In the genomic region with DNA sequence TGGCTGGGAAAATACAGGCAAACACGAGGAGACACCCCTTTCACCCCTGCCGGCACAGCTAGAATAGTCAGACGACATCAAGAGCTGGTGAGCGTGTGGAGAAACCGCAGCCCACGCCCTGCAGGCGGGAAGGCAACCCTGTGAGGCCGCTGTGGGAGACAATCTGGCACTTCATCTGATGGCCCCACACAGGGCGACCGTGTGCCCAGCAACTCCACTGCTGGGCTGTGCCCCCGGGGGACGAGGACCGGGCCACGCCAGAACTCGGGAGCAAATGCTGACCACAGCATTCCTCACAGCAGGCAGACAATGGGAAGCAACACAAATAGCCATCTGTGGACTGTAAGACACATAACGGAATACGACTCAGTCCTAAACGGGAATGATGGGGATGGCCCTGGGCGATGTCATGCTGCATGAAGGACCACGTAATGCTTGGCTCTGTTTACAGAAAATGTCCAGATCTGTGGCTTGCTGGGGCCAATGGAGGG, we compare ENCODE assay signal across 29 cellular contexts. TPM values are rescaled to one million over a fixed set of nuclear protein-coding genes. Genes with fewer than 3 reads are reported as not detected.
DNase-seq lines count a peak whose midpoint lies in the region; ATAC-seq, FAIRE-seq and TF ChIP-seq lines count a peak whose summit lies in the region.
"Had no signal": no experiment of that assay in that cellular context is flagged by ENCODE, and none has a peak within 500 bp of the region (broad histone marks: within the 10 kb centered on the region; RNA-seq: fewer than 3 reads in every experiment).

No MANE protein-coding gene starts in this region.

- no peak overlapping the region for H2AFZ ChIP-seq in HepG2 (ENCODE audit: low read length)

- H3K27me3 ChIP-seq in heart left ventricle = peaks cover 0 to 22% (median 0%) of the 10 kb centered on the region in 9 donors
- H3K27me3 ChIP-seq in left ventricle myocardium inferior (ENCODE audit: low read depth) = peaks cover 35% of the 10 kb centered on the region
- peaks cover 39% of the 10 kb centered on the region for H3K27me3 ChIP-seq in adipocyte (replicated peaks; ENCODE audit: control insufficient read depth, insufficient read depth, low read length)
- peaks cover 8 to 48% of the 10 kb centered on the region in 2 experiments; a peak in 4 of 5 replicates for H3K27me3 ChIP-seq in HepG2 (ENCODE audit: control insufficient read depth in 1 of 2, insufficient read depth in 2 of 2, low read length in 2 of 2)
- no peaks in the 10 kb centered on the region for H3K27me3 ChIP-seq in upper lobe of left lung
- H3K27me3 ChIP-seq: cardiac muscle cell had no signal

- no peak for TF ChIP-seq POLR2A in heart left ventricle (IDR thresholded peaks at IDR 0.05)
- TF ChIP-seq POLR2A in HepG2 (IDR thresholded peaks at IDR 0.05; ENCODE audit: insufficient read depth in 1 of 2, low read depth in 2 of 2, low read length in 2 of 2) = no peak
- no peak for TF ChIP-seq POLR2A in upper lobe of left lung (IDR thresholded peaks at IDR 0.05)

- no peaks in the 10 kb centered on the region for H3K9me3 Mint-ChIP-seq in activated CD8-positive, alpha-beta T cell treated with anti-CD3 and anti-CD28 coated beads for 36 hours
- H3K9me3 Mint-ChIP-seq: activated naive CD4-positive, alpha-beta T cell treated with anti-CD3 and anti-CD28 coated beads for 36 hours; IgD-negative memory B cell had no signal

- DNase-seq in heart left ventricle (peak in 3 of 5 donors; percentile 7 to 14 (median 11)), left ventricle myocardium inferior (no peak), adipocyte (ENCODE audit: low read depth) (peak; percentile 48), HepG2 (ENCODE audit: low spot score) (no peak), upper lobe of left lung (peak; percentile 11 to 68), dermis blood vessel endothelial cell (no peak)
- no peak for DNase-seq in activated CD8-positive, alpha-beta T cell treated with anti-CD3 and anti-CD28 coated beads for 36 hours
- no peak for DNase-seq in activated CD4-positive, alpha-beta T cell treated with anti-CD3 and anti-CD28 coated beads for 4 hours
- DNase-seq: activated CD4-positive, alpha-beta T cell treated with anti-CD3 and anti-CD28 coated beads for 1 hour; activated CD8-positive, alpha-beta memory T cell treated with anti-CD3 and anti-CD28 coated beads for 24 hours; activated naive CD4-positive, alpha-beta T cell treated with anti-CD3 and anti-CD28 coated beads for 36 hours; activated T-cell treated with anti-CD3 and anti-CD28 coated beads, Interleukin-2, amount 50 U/mL, for 1 hour; mesenchymal stem cell; NCI-H1105; NCI-H2029 treated with DMSO at 0.1 percent for 48 hours; NCI-H345; nucleus accumbens; OCI-M1; SHP77; stimulated activated CD4-positive, alpha-beta T cell treated with anti-CD3 and anti-CD28 coated beads, Interleukin-4, amount 100 ng/mL, for 1 hour; stimulated activated naive CD4-positive, alpha-beta T cell had no signal

- no peaks in the 10 kb centered on the region for H3K9me3 ChIP-seq in heart left ventricle
- no peaks in the 10 kb centered on the region for H3K9me3 ChIP-seq in left ventricle myocardium inferior (replicated peaks)
- no peaks in the 10 kb centered on the region for H3K9me3 ChIP-seq in adipocyte (ENCODE audit: control insufficient read depth, low read length)
- no peaks in the 10 kb centered on the region for H3K9me3 ChIP-seq in HepG2 (ENCODE audit: low read length)
- H3K9me3 ChIP-seq in upper lobe of left lung = no peaks in the 10 kb centered on the region
- H3K9me3 ChIP-seq: BLaER1, Caco-2, thoracic aorta had no signal

- no TSS peak for BruUV-seq in HepG2 (replicated peaks; lab: Mats Ljungman, UMichigan)

- no peak overlapping the region for H3K27ac ChIP-seq in heart left ventricle
- no peak overlapping the region for H3K27ac ChIP-seq in left ventricle myocardium inferior (replicated peaks)
- H3K27ac ChIP-seq in HepG2 (ENCODE audit: extremely low read length, insufficient read depth, low read length) = no peak overlapping the region
- H3K27ac ChIP-seq in upper lobe of left lung = no peak overlapping the region
- H3K27ac ChIP-seq: BLaER1, cardiac muscle cell, thoracic aorta had no signal

- no peak overlapping the region for H3K27ac Mint-ChIP-seq in activated CD8-positive, alpha-beta T cell treated with anti-CD3 and anti-CD28 coated beads for 36 hours
- H3K27ac Mint-ChIP-seq: activated naive CD4-positive, alpha-beta T cell treated with anti-CD3 and anti-CD28 coated beads for 36 hours had no signal

- FAIRE-seq in HepG2 (lab: Jason Lieb, UNC) = no peak
- FAIRE-seq: endothelial cell of umbilical vein had no signal

- no peak overlapping the region for H3K9ac ChIP-seq in adipocyte (ENCODE audit: low read length)
- no peak overlapping the region for H3K9ac ChIP-seq in HepG2 (ENCODE audit: insufficient read depth, low read depth, low read length)
- H3K9ac ChIP-seq: BLaER1 had no signal

- H3K4me1 Mint-ChIP-seq in activated CD8-positive, alpha-beta T cell treated with anti-CD3 and anti-CD28 coated beads for 36 hours (ENCODE audit: low read depth) = no peaks in the 10 kb centered on the region

- no peak for TF ChIP-seq CTCF in heart left ventricle (IDR thresholded peaks at IDR 0.05)
- TF ChIP-seq CTCF in left ventricle myocardium inferior (IDR thresholded peaks at IDR 0.05; ENCODE audit: borderline replicate concordance) = no peak
- no peak for TF ChIP-seq CTCF in HepG2 (CRISPR knock-in tag; IDR thresholded peaks at IDR 0.05)
- no peak for TF ChIP-seq CTCF in upper lobe of left lung (IDR thresholded peaks at IDR 0.05)
- TF ChIP-seq CTCF in activated CD8-positive, alpha-beta T cell treated with anti-CD3 and anti-CD28 coated beads for 36 hours (IDR thresholded peaks at IDR 0.05) = no peak

- no peak for TF ChIP-seq RAD21 in HepG2 (CRISPR knock-in tag; IDR thresholded peaks at IDR 0.05)

- peaks cover 2% of the 10 kb centered on the region for H3K27me3 Mint-ChIP-seq in activated CD8-positive, alpha-beta T cell treated with anti-CD3 and anti-CD28 coated beads for 36 hours

- 70 to 75% (median 73%) methylated on average over 19 to 20 of the region's 20 CpGs for WGBS in heart left ventricle, 4 donors
- WGBS in HepG2 (ENCODE audit: low lambda C conversion rate) = 9% methylated on average over 18 of the region's 20 CpGs
- 68 to 71% methylated on average over 14 to 20 of the region's 20 CpGs for WGBS in upper lobe of left lung, 2 donors

- H3K4me3 ChIP-seq in heart left ventricle (no peak overlapping the region), left ventricle myocardium inferior (no peak overlapping the region), adipocyte (ENCODE audit: low read length) (no peak overlapping the region), HepG2 (replicated peaks in 1 of 3; ENCODE audit: insufficient read depth in 1 of 3, low read depth in 2 of 3, low read length in 3 of 3) (no peak overlapping the region), upper lobe of left lung (no peak overlapping the region)
- H3K4me3 ChIP-seq: BLaER1, cardiac muscle cell, thoracic aorta had no signal

- H3K4me1 ChIP-seq in heart left ventricle (no peaks in the 10 kb centered on the region), left ventricle myocardium inferior (no peaks in the 10 kb centered on the region), adipocyte (ENCODE audit: control insufficient read depth, insufficient read depth, low read length) (no peaks in the 10 kb centered on the region), HepG2 (ENCODE audit: insufficient read depth, low read length) (no peaks in the 10 kb centered on the region), upper lobe of left lung (no peaks in the 10 kb centered on the region)
- H3K4me1 ChIP-seq: Caco-2 had no signal

- in situ Hi-C loops in HepG2 (cut with HindIII; ENCODE audit: extremely low pct_ligation_motif_present, low pct_unique_long_range_greater_than_20kb) = no loop called here

- ATAC-seq in heart left ventricle = no peak
- no peak for ATAC-seq in HepG2
- ATAC-seq in upper lobe of left lung (ENCODE audit: low FRiP score in 2 of 2) = no peak
- no peak for ATAC-seq in activated CD8-positive, alpha-beta T cell treated with anti-CD3 and anti-CD28 coated beads for 36 hours
- ATAC-seq: HCT116 had no signal

- POLR2A ChIA-PET in HepG2 (lab: Yijun Ruan, JAX) = no interaction called here
- POLR2A ChIA-PET in activated CD8-positive, alpha-beta T cell treated with anti-CD3 and anti-CD28 coated beads for 36 hours (lab: Charles Lee) = no interaction called here

- intact Hi-C loops in heart left ventricle (cut with DNase I) = no loop called here
- intact Hi-C loops in left ventricle myocardium inferior (cut with micrococcal nuclease) = no loop called here
- intact Hi-C loops in HepG2 (cut with micrococcal nuclease; ENCODE audit: unreplicated experiment) = no loop called here
- intact Hi-C loops in activated CD8-positive, alpha-beta T cell treated with anti-CD3 and anti-CD28 coated beads for 36 hours (cut with micrococcal nuclease) = no loop called here

- no peak for TF ChIP-seq EP300 in HepG2 (IDR thresholded peaks at IDR 0.05; ENCODE audit: low read depth in 2 of 2, low read length in 2 of 2)
- TF ChIP-seq EP300 in HepG2 (CRISPR knock-in tag; IDR thresholded peaks at IDR 0.05; ENCODE audit: borderline replicate concordance) = no peak
- no peak for TF ChIP-seq EP300 in upper lobe of left lung (IDR thresholded peaks at IDR 0.05)

- no peaks in the 10 kb centered on the region for H3K36me3 Mint-ChIP-seq in activated CD8-positive, alpha-beta T cell treated with anti-CD3 and anti-CD28 coated beads for 36 hours (ENCODE audit: low read depth)
- H3K36me3 Mint-ChIP-seq: IgD-negative memory B cell had no signal

- no peaks in the 10 kb centered on the region for H3K79me2 ChIP-seq in HepG2 (ENCODE audit: insufficient read depth, low read length)

- CTCF ChIA-PET in HepG2 (lab: Yijun Ruan, JAX; ENCODE audit: low intra/inter-chr PET ratio, low total read pairs) = no interaction called here
- CTCF ChIA-PET in activated CD8-positive, alpha-beta T cell treated with anti-CD3 and anti-CD28 coated beads for 36 hours (lab: Charles Lee) = no interaction called here

- H3K4me3 Mint-ChIP-seq in activated CD8-positive, alpha-beta T cell treated with anti-CD3 and anti-CD28 coated beads for 36 hours = no peak overlapping the region
- H3K4me3 Mint-ChIP-seq: activated naive CD4-positive, alpha-beta T cell treated with anti-CD3 and anti-CD28 coated beads for 36 hours; IgD-negative memory B cell had no signal

- H3K4me2 ChIP-seq in HepG2 (ENCODE audit: low read depth, low read length) = no peak overlapping the region
- H3K4me2 ChIP-seq: BLaER1 had no signal

- H4K20me1 ChIP-seq in HepG2 (ENCODE audit: insufficient read depth, low read length) = no peaks in the 10 kb centered on the region

- H3K36me3 ChIP-seq in heart left ventricle (no peaks in the 10 kb centered on the region), left ventricle myocardium inferior (no peaks in the 10 kb centered on the region), adipocyte (ENCODE audit: control insufficient read depth, insufficient read depth, low read length, severe bottlenecking) (no peaks in the 10 kb centered on the region), HepG2 (replicated peaks in 1 of 2; ENCODE audit: control insufficient read depth in 1 of 2, insufficient read depth in 2 of 2, low read length in 2 of 2) (no peaks in the 10 kb centered on the region), upper lobe of left lung (no peaks in the 10 kb centered on the region)
- H3K36me3 ChIP-seq: BLaER1, cardiac muscle cell, thoracic aorta had no signal

RNA-seq across cellular contexts. Expression of gene CFAP46, which starts 58.9 kb away (rescaled TPM):
- total RNA-seq in heart left ventricle (1 to 10 TPM in 5 of 9 donors, under 1 TPM in 4; 0.61 to 1.8 (median 1.1) TPM), left ventricle myocardium inferior (0.99 TPM), HepG2 (2016; rRNA removed; fragmentation: Illumina TruSeq; extraction: Trizol) (0.74 and 0.84 TPM in 2 replicates), upper lobe of left lung (10 to 100 TPM in 2 of 6 donors, 1 to 10 TPM in 3, under 1 TPM in 1; 0.60 to 28.3 (median 8.0) TPM), dermis blood vessel endothelial cell (0.19 and 0.85 TPM in 2 replicates)
- polyA plus RNA-seq in heart left ventricle (under 1 TPM; 0.62 to 0.65 TPM), HepG2 (2011; rRNA removed) (0.10 and 0.24 TPM in 2 replicates)
- not detected in 2 replicates for total RNA-seq in HepG2 (2016; cell fraction: cytosol; rRNA removed; fragmentation: Illumina TruSeq; extraction: Trizol; ENCODE audit: low read depth)
- 0.87 and 1.1 TPM in 2 replicates for total RNA-seq in HepG2 (2016; cell fraction: insoluble cytoplasmic fraction; rRNA removed; fragmentation: Illumina TruSeq; extraction: Trizol)
- 0.21 and 0.34 TPM in 2 replicates for total RNA-seq in HepG2 (2016; cell fraction: membrane; rRNA removed; fragmentation: Illumina TruSeq; extraction: Trizol)
- total RNA-seq in HepG2 (2016; cell fraction: nucleus; rRNA removed; fragmentation: Illumina TruSeq; extraction: Trizol) = 0.53 and 1.3 TPM in 2 replicates
- polyA plus RNA-seq in HepG2 (2011; cell fraction: cytosol; rRNA removed) = 0.13 and 0.19 TPM in 2 replicates
- 0.05 and 0.27 TPM in 2 replicates for polyA plus RNA-seq in HepG2 (2011; cell fraction: nucleus; rRNA removed)
- polyA plus RNA-seq in HepG2 (2012) = 0.12 and 0.16 TPM in 2 replicates
- 0.18 and 0.26 TPM in 2 replicates for polyA plus RNA-seq in HepG2 (2016; cell fraction: cytosol; fragmentation: Illumina TruSeq; extraction: Trizol; ENCODE audit: low read depth)
- 0.86 and 1.2 TPM in 2 replicates for polyA plus RNA-seq in HepG2 (2016; cell fraction: insoluble cytoplasmic fraction; fragmentation: Illumina TruSeq; extraction: Trizol; ENCODE audit: low read depth)
- polyA plus RNA-seq in HepG2 (2016; cell fraction: membrane; fragmentation: Illumina TruSeq; extraction: Trizol; ENCODE audit: low read depth) = 0.33 and 0.34 TPM in 2 replicates
- polyA plus RNA-seq in HepG2 (2016; cell fraction: nucleus; fragmentation: Illumina TruSeq; extraction: Trizol; ENCODE audit: insufficient read depth, low read depth) = 0.60 and 0.65 TPM in 2 replicates
- 0.06 TPM in 1 of 2 replicates, not detected in the other for polyA minus RNA-seq in HepG2 (2011; rRNA and poly(A)+ RNA removed; ENCODE audit: low replicate concordance)
- not detected in 2 replicates for polyA minus RNA-seq in HepG2 (2011; cell fraction: cytosol; rRNA and poly(A)+ RNA removed)
- 0.26 TPM in 1 of 2 replicates, not detected in the other for polyA minus RNA-seq in HepG2 (2011; cell fraction: nucleus; rRNA and poly(A)+ RNA removed)
- under 1 TPM in 1 of 2 experiments, not detected in 1; 0.34 TPM for total RNA-seq in activated CD8-positive, alpha-beta T cell treated with anti-CD3 and anti-CD28 coated beads for 36 hours
- total RNA-seq: activated naive CD4-positive, alpha-beta T cell treated with anti-CD3 and anti-CD28 coated beads for 36 hours; Caco-2; M059J; thoracic aorta had no signal
- polyA plus RNA-seq: IgD-negative memory B cell had no signal

Comparison
In these comparisons a context has a peak if more than half of its experiments do, and no peak if none do; other contexts are left out.
1. DNase-seq: peak in heart left ventricle (3 of 5), adipocyte (single experiment) and upper lobe of left lung (2 of 2); none in left ventricle myocardium inferior (single experiment), HepG2 (single experiment), activated CD8-positive, alpha-beta T cell treated with anti-CD3 and anti-CD28 coated beads for 36 hours (single experiment), activated CD4-positive, alpha-beta T cell treated with anti-CD3 and anti-CD28 coated beads for 4 hours (0 of 2) and dermis blood vessel endothelial cell (single experiment).